Comparison of ENCODE assay signal across 15 cellular contexts in the genomic region with DNA sequence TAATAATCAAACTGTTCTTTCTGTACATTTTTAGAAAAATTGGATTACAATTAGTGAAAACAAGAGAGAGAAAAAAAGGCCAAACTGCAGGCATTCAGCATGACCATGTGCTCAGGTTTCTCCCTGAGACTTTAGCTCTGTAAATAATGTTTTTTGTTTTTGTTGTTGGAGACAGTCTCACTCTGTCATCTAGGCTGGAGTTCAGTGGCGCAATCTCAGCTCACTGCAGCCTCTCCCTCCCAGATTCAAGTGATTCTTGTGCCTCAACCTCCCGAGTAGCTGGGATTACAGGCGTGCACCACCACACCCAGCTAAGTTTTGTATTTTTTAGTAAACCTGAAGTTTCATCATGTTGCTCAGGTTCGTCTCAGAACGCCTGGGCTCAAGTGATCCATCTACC. TPM values are rescaled to one million over a fixed set of nuclear protein-coding genes. Genes with fewer than 3 reads are reported as not detected.
DNase-seq lines count a peak whose midpoint lies in the region; ATAC-seq and TF ChIP-seq lines count a peak whose summit lies in the region.
"Had no signal": no experiment of that assay in that cellular context is flagged by ENCODE, and none has a peak within 500 bp of the region (broad histone marks: within the 10 kb centered on the region; RNA-seq: fewer than 3 reads in every experiment).

No MANE protein-coding gene starts in this region.

- no peak overlapping the region for H2AFZ ChIP-seq in GM23248

- ATAC-seq in foreskin keratinocyte: no peak
- ATAC-seq in stimulated activated naive B cell treated with anti-CD40 and anti-IgM and Interleukin-4, amounts not matched to agents 10 μg/mL and 1 μg/mL and 100 μg/mL, for 72 hours (replicated peaks): no peak
- no peak for ATAC-seq in stimulated activated memory B cell treated with anti-CD40 and anti-IgM and Interleukin-4, amounts not matched to agents 10 μg/mL and 1 μg/mL and 100 μg/mL, for 72 hours
- ATAC-seq: stimulated activated effector memory CD8-positive, alpha-beta T cell treated with anti-CD3 and anti-CD28 coated beads, Interleukin-12 subunit alpha, Interleukin-12 subunit beta, amount 100 ng/mL, for 72 hours had no signal

- H3K4me2 ChIP-seq in GM23248 (ENCODE audit: unreplicated experiment): peak overlapping the region; percentile 63

- TF ChIP-seq CTCF in foreskin keratinocyte (conservative IDR thresholded peaks at IDR 0.05): no peak

- in situ Hi-C loops in GM23248 (cut with MboI): no loop called here

- H4K20me1 ChIP-seq in GM23248 (ENCODE audit: insufficient read depth): no peaks in the 10 kb centered on the region

- H3K9me3 ChIP-seq in GM23248 (ENCODE audit: low read depth) (no peaks in the 10 kb centered on the region), adipocyte (ENCODE audit: control insufficient read depth, low read length) (no peaks in the 10 kb centered on the region)
- H3K9me3 ChIP-seq: ovary had no signal

- H3K9ac ChIP-seq in GM23248: peak overlapping the region; percentile 78
- H3K9ac ChIP-seq in adipocyte (ENCODE audit: low read length): peak overlapping the region; percentile 79

- peaks cover 40 to 63% of the 10 kb centered on the region in 2 donors for H3K36me3 Mint-ChIP-seq in stimulated activated naive B cell treated with anti-CD40 and anti-IgM and Interleukin-4, amounts not matched to agents 10 μg/mL and 1 μg/mL and 100 μg/mL, for 72 hours
- peaks cover 73% of the 10 kb centered on the region for H3K36me3 Mint-ChIP-seq in stimulated activated memory B cell treated with anti-CD40 and anti-IgM and Interleukin-4, amounts not matched to agents 10 μg/mL and 1 μg/mL and 100 μg/mL, for 72 hours

- DNase-seq in GM23248: peak; percentile 54
- peak; percentile 57 for DNase-seq in adipocyte (ENCODE audit: low read depth)
- DNase-seq in foreskin keratinocyte: no peak
- no peak for DNase-seq in stimulated activated naive B cell treated with anti-CD40 and anti-IgM and Interleukin-4, amounts not matched to agents 10 μg/mL and 1 μg/mL and 100 μg/mL, for 72 hours
- no peak for DNase-seq in SIG-M5 treated with dmso at 0.1 percent for 504 hours (lab: John Stamatoyannopoulos, UW; ENCODE audit: unreplicated experiment)
- no peak for DNase-seq in NCI-H2107 treated with DMSO at 0.1 percent for 48 hours (lab: John Stamatoyannopoulos, UW; ENCODE audit: unreplicated experiment)
- no peak for DNase-seq in NCI-H2196 treated with DMSO at 0.1 percent for 48 hours (lab: John Stamatoyannopoulos, UW; ENCODE audit: unreplicated experiment)
- DNase-seq: activated T-cell treated with anti-CD3 and anti-CD28 coated beads, Interleukin-2, amount 50 U/mL, for 24 hours; CD4-positive, alpha-beta memory T cell; NCI-H1694 treated with DMSO at 0.1 percent for 48 hours; ovary; stimulated activated CD4-positive, alpha-beta T cell treated with anti-CD3 and anti-CD28 coated beads, Interleukin-1b, Interleukin-23, amount 100 ng/mL, for 48 hours had no signal

- H3K4me1 ChIP-seq in GM23248 (ENCODE audit: insufficient read depth): peaks cover 39% of the 10 kb centered on the region
- H3K4me1 ChIP-seq in adipocyte (ENCODE audit: control insufficient read depth, insufficient read depth, low read length): peaks cover 47% of the 10 kb centered on the region
- peaks cover 27% of the 10 kb centered on the region for H3K4me1 ChIP-seq in foreskin keratinocyte

- peaks cover 0 to 4% of the 10 kb centered on the region in 2 donors for H3K9me3 Mint-ChIP-seq in stimulated activated naive B cell treated with anti-CD40 and anti-IgM and Interleukin-4, amounts not matched to agents 10 μg/mL and 1 μg/mL and 100 μg/mL, for 72 hours
- H3K9me3 Mint-ChIP-seq in stimulated activated memory B cell treated with anti-CD40 and anti-IgM and Interleukin-4, amounts not matched to agents 10 μg/mL and 1 μg/mL and 100 μg/mL, for 72 hours: peaks cover 5% of the 10 kb centered on the region
- H3K9me3 Mint-ChIP-seq: activated T-cell treated with anti-CD3 and anti-CD28 coated beads, Interleukin-2, amount 50 U/mL, for 24 hours; CD4-positive, alpha-beta memory T cell; stimulated activated effector memory CD8-positive, alpha-beta T cell treated with anti-CD3 and anti-CD28 coated beads, Interleukin-12 subunit alpha, Interleukin-12 subunit beta, amount 100 ng/mL, for 72 hours had no signal

- H3K36me3 ChIP-seq in GM23248 (ENCODE audit: low read depth) (no peaks in the 10 kb centered on the region), adipocyte (ENCODE audit: control insufficient read depth, insufficient read depth, low read length, severe bottlenecking) (no peaks in the 10 kb centered on the region)
- H3K36me3 ChIP-seq: ovary had no signal

- 64 to 70% methylated on average over 5 of the region's 5 CpGs for WGBS in GM23248 (ENCODE audit: low coverage in 1 of 2, low lambda C conversion rate in 2 of 2, missing lambda C conversion rate in 2 of 2), 2 experiments

- no peaks in the 10 kb centered on the region for H3K9me2 ChIP-seq in GM23248 (ENCODE audit: insufficient read depth)

- H3K79me2 ChIP-seq in GM23248 (ENCODE audit: insufficient read depth): peaks cover 55% of the 10 kb centered on the region

- peaks cover 1 to 5% of the 10 kb centered on the region in 2 donors for H3K4me1 Mint-ChIP-seq in stimulated activated naive B cell treated with anti-CD40 and anti-IgM and Interleukin-4, amounts not matched to agents 10 μg/mL and 1 μg/mL and 100 μg/mL, for 72 hours
- peaks cover 10% of the 10 kb centered on the region for H3K4me1 Mint-ChIP-seq in stimulated activated memory B cell treated with anti-CD40 and anti-IgM and Interleukin-4, amounts not matched to agents 10 μg/mL and 1 μg/mL and 100 μg/mL, for 72 hours

- peak overlapping the region; percentile 98 for H3K27ac ChIP-seq in GM23248
- H3K27ac ChIP-seq in foreskin keratinocyte: peak overlapping the region; percentile 40
- H3K27ac ChIP-seq: ovary had no signal

- no peaks in the 10 kb centered on the region for H3K27me3 Mint-ChIP-seq in stimulated activated naive B cell treated with anti-CD40 and anti-IgM and Interleukin-4, amounts not matched to agents 10 μg/mL and 1 μg/mL and 100 μg/mL, for 72 hours
- H3K27me3 Mint-ChIP-seq in stimulated activated memory B cell treated with anti-CD40 and anti-IgM and Interleukin-4, amounts not matched to agents 10 μg/mL and 1 μg/mL and 100 μg/mL, for 72 hours: no peaks in the 10 kb centered on the region
- H3K27me3 Mint-ChIP-seq: activated T-cell treated with anti-CD3 and anti-CD28 coated beads, Interleukin-2, amount 50 U/mL, for 24 hours; CD4-positive, alpha-beta memory T cell; memory B cell had no signal

- H3K27ac Mint-ChIP-seq in stimulated activated naive B cell treated with anti-CD40 and anti-IgM and Interleukin-4, amounts not matched to agents 10 μg/mL and 1 μg/mL and 100 μg/mL, for 72 hours: peak overlapping the region; percentile 79
- H3K27ac Mint-ChIP-seq in stimulated activated memory B cell treated with anti-CD40 and anti-IgM and Interleukin-4, amounts not matched to agents 10 μg/mL and 1 μg/mL and 100 μg/mL, for 72 hours: no peak overlapping the region
- H3K27ac Mint-ChIP-seq: activated T-cell treated with anti-CD3 and anti-CD28 coated beads, Interleukin-2, amount 50 U/mL, for 24 hours; stimulated activated effector memory CD8-positive, alpha-beta T cell treated with anti-CD3 and anti-CD28 coated beads, Interleukin-12 subunit alpha, Interleukin-12 subunit beta, amount 100 ng/mL, for 72 hours had no signal

- H3K4me3 ChIP-seq in GM23248 (peak overlapping the region; percentile 47), adipocyte (ENCODE audit: low read length) (peak overlapping the region; percentile 62)
- H3K4me3 ChIP-seq: ovary had no signal

- H3K27me3 ChIP-seq in GM23248 (replicated peaks; ENCODE audit: insufficient read depth) (no peaks in the 10 kb centered on the region), adipocyte (replicated peaks; ENCODE audit: control insufficient read depth, insufficient read depth, low read length) (no peaks in the 10 kb centered on the region), foreskin keratinocyte (no peaks in the 10 kb centered on the region)
- H3K27me3 ChIP-seq: ovary had no signal

- no peak overlapping the region for H3K4me3 Mint-ChIP-seq in stimulated activated naive B cell treated with anti-CD40 and anti-IgM and Interleukin-4, amounts not matched to agents 10 μg/mL and 1 μg/mL and 100 μg/mL, for 72 hours
- no peak overlapping the region for H3K4me3 Mint-ChIP-seq in stimulated activated memory B cell treated with anti-CD40 and anti-IgM and Interleukin-4, amounts not matched to agents 10 μg/mL and 1 μg/mL and 100 μg/mL, for 72 hours
- H3K4me3 Mint-ChIP-seq: activated T-cell treated with anti-CD3 and anti-CD28 coated beads, Interleukin-2, amount 50 U/mL, for 24 hours; CD4-positive, alpha-beta memory T cell; memory B cell; stimulated activated effector memory CD8-positive, alpha-beta T cell treated with anti-CD3 and anti-CD28 coated beads, Interleukin-12 subunit alpha, Interleukin-12 subunit beta, amount 100 ng/mL, for 72 hours had no signal

- H3F3A ChIP-seq in GM23248 (ENCODE audit: insufficient read depth): peaks cover 47% of the 10 kb centered on the region

RNA-seq across cellular contexts. Expression of a gene that starts 23.0 kb away (rescaled TPM):
- total RNA-seq in GM23248 (2014; rRNA removed; shearing (Covaris generic)): 54.1 and 61.0 TPM in 2 replicates
- 60.9 and 64.3 TPM in 2 replicates for polyA plus RNA-seq in GM23248 (2016; fragmentation: Nextera tagmentation; extraction: Ambion mirVana)
- 67.4 and 72.8 TPM in 2 replicates for total RNA-seq in foreskin keratinocyte
- polyA plus RNA-seq in foreskin keratinocyte: 53.1 and 66.9 TPM in 2 replicates

RNA-seq across cellular contexts. Expression of a gene that starts 23.4 kb away (rescaled TPM):
- 23.0 and 23.1 TPM in 2 replicates for total RNA-seq in GM23248 (2014; rRNA removed; shearing (Covaris generic))
- polyA plus RNA-seq in GM23248 (2016; fragmentation: Nextera tagmentation; extraction: Ambion mirVana): 19.3 and 22.1 TPM in 2 replicates
- 10.1 and 10.2 TPM in 2 replicates for total RNA-seq in foreskin keratinocyte
- 5.3 and 5.4 TPM in 2 replicates for polyA plus RNA-seq in foreskin keratinocyte

Comparison
In these comparisons a context has a peak if more than half of its experiments do, and no peak if none do; other contexts are left out.
1. DNase-seq: peak in GM23248 (single experiment) and adipocyte (single experiment); none in foreskin keratinocyte (0 of 2), stimulated activated naive B cell treated with anti-CD40 and anti-IgM and Interleukin-4, amounts not matched to agents 10 μg/mL and 1 μg/mL and 100 μg/mL, for 72 hours (single experiment), SIG-M5 treated with dmso at 0.1 percent for 504 hours (single experiment), NCI-H2107 treated with DMSO at 0.1 percent for 48 hours (single experiment) and NCI-H2196 treated with DMSO at 0.1 percent for 48 hours (single experiment).